Comparison of ENCODE assay signal across 10 cellular contexts in genomic region chr21:46065215-46065992, GRCh38. TPM values are rescaled to one million over a fixed set of nuclear protein-coding genes. Genes with fewer than 3 reads are reported as not detected.
DNase-seq lines count a peak whose midpoint lies in the region; ATAC-seq and TF ChIP-seq lines count a peak whose summit lies in the region.
"Had no signal": no experiment of that assay in that cellular context is flagged by ENCODE, and none has a peak within 500 bp of the region (broad histone marks: within the 10 kb centered on the region; RNA-seq: fewer than 3 reads in every experiment).

No MANE protein-coding gene starts in this region.

- DNase-seq in SW480 (ENCODE audit: low spot score) = peak; percentile 58
- DNase-seq in fibroblast of the conjunctiva (ENCODE audit: low read depth) = peak; percentile 31
- no peak for DNase-seq in omental fat pad (ENCODE audit: low spot score)
- no peak for DNase-seq in effector CD8-positive, alpha-beta T cell (lab: John Stamatoyannopoulos, UW)
- no peak for DNase-seq in activated CD4-positive, alpha-beta T cell treated with anti-CD3 and anti-CD28 coated beads, Interleukin-2, amount 50 U/mL, for 1 hour
- DNase-seq: COR-L47, NCI-H2107 had no signal

- peak; percentile 29 for ATAC-seq in omental fat pad (ENCODE audit: low FRiP score)
- ATAC-seq in GM18519 (IDR thresholded peaks at IDR 0.05; ENCODE audit: low FRiP score, unreplicated experiment) = no peak
- no peak for ATAC-seq in GM19324 (IDR thresholded peaks at IDR 0.05; ENCODE audit: low FRiP score, unreplicated experiment)

- H4K20me1 ChIP-seq in BLaER1 = no peaks in the 10 kb centered on the region

- H3K4me3 ChIP-seq in BLaER1 = peak overlapping the region; percentile 41

- peaks cover 27% of the 10 kb centered on the region for H3K9me3 ChIP-seq in BLaER1

- H3K27me3 ChIP-seq in BLaER1 = 0 out of 2 replicates have a peak, but pooled peaks cover 5% of the 10 kb centered on the region

- TF ChIP-seq CTCF in omental fat pad (IDR thresholded peaks at IDR 0.05) = no peak

- H3K4me2 ChIP-seq in BLaER1 = peak overlapping the region; percentile 95

- H3K27ac ChIP-seq in BLaER1 = peak overlapping the region; percentile 30; the same call in 1 of the 2 replicates

- peak overlapping the region; percentile 54; the same call in 1 of the 2 replicates for H3K9ac ChIP-seq in BLaER1

- H3K36me3 ChIP-seq in BLaER1 = no peaks in the 10 kb centered on the region

- H3K4me1 ChIP-seq in BLaER1 = peaks cover 39% of the 10 kb centered on the region

RNA-seq across cellular contexts. Expression of gene COL6A2, which starts 32.5 kb away (rescaled TPM):
- total RNA-seq in omental fat pad = 1,000 to 10,000 TPM in 1 of 4 donors, 100 to 1,000 TPM in 3; 480 to 1,153 (median 616) TPM

Comparison
In these comparisons a context has a peak if more than half of its experiments do, and no peak if none do; other contexts are left out.
1. DNase-seq: peak in SW480 (single experiment) and fibroblast of the conjunctiva (single experiment); none in omental fat pad (single experiment), effector CD8-positive, alpha-beta T cell (single experiment) and activated CD4-positive, alpha-beta T cell treated with anti-CD3 and anti-CD28 coated beads, Interleukin-2, amount 50 U/mL, for 1 hour (single experiment).